In the genomic region with DNA sequence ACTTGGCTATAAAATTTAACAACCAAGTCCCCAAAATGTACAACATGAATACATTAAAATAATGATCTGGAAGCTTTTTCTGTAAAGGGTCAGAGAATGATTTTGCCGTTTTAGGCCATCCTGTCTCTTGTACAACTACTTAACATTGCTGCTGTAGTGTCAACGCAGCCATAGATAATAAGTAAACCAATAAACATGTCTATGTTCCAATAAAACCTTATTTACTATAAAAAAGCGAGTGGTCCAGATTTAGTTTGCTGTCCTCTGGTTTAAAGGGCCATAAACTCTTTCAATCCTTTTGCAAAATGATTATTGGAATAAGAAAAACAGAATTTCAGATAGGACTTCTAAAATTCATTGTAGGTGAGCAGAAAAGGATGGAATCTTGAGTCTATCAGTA, we compare ENCODE assay signal across 2 cellular contexts.
TF ChIP-seq lines count a peak whose summit lies in the region.

No MANE protein-coding gene starts in this region.

TF ChIP-seq in HepG2, 621 proteins besides CTCF, POLR2A, EP300 and RAD21:
- TF ChIP-seq ZKSCAN8 (CRISPR knock-in tag; IDR thresholded peaks at IDR 0.05; ENCODE audit: borderline replicate concordance) (no peak), PRMT3 (CRISPR knock-in tag; IDR thresholded peaks at IDR 0.05; ENCODE audit: borderline replicate concordance, low read depth) (no peak), ZNF720 (CRISPR knock-in tag; IDR thresholded peaks at IDR 0.05) (no peak), ZNF781 (CRISPR knock-in tag; IDR thresholded peaks at IDR 0.05; ENCODE audit: borderline replicate concordance, not compliant biosample characterization) (no peak), ZNF674 (CRISPR knock-in tag; IDR thresholded peaks at IDR 0.05; ENCODE audit: low read depth) (no peak), ZNF3 (CRISPR knock-in tag; IDR thresholded peaks at IDR 0.05) (no peak), ZNF124 (CRISPR knock-in tag; IDR thresholded peaks at IDR 0.05) (no peak), HNF4A (CRISPR knock-in tag; IDR thresholded peaks at IDR 0.05) (no peak), ZSCAN25 (CRISPR knock-in tag; IDR thresholded peaks at IDR 0.05) (no peak), ZNF331 (CRISPR knock-in tag; IDR thresholded peaks at IDR 0.05) (no peak), GATA4 (IDR thresholded peaks at IDR 0.05; ENCODE audit: borderline replicate concordance, low read depth) (no peak), RXRA (CRISPR knock-in tag; IDR thresholded peaks at IDR 0.05) (no peak), ZNF567 (CRISPR knock-in tag; IDR thresholded peaks at IDR 0.05; ENCODE audit: borderline replicate concordance) (no peak), MIXL1 (CRISPR knock-in tag; IDR thresholded peaks at IDR 0.05) (no peak), ZSCAN20 (CRISPR knock-in tag; IDR thresholded peaks at IDR 0.05; ENCODE audit: borderline replicate concordance) (no peak), SRSF1 (optimal IDR thresholded peaks at IDR 0.05; ENCODE audit: low read depth, low read length) (no peak), ZNF101 (CRISPR knock-in tag; IDR thresholded peaks at IDR 0.05; ENCODE audit: borderline replicate concordance, low read depth) (no peak), GATAD2A (CRISPR knock-in tag; IDR thresholded peaks at IDR 0.05) (no peak)
- TF ChIP-seq, protein P1, sequence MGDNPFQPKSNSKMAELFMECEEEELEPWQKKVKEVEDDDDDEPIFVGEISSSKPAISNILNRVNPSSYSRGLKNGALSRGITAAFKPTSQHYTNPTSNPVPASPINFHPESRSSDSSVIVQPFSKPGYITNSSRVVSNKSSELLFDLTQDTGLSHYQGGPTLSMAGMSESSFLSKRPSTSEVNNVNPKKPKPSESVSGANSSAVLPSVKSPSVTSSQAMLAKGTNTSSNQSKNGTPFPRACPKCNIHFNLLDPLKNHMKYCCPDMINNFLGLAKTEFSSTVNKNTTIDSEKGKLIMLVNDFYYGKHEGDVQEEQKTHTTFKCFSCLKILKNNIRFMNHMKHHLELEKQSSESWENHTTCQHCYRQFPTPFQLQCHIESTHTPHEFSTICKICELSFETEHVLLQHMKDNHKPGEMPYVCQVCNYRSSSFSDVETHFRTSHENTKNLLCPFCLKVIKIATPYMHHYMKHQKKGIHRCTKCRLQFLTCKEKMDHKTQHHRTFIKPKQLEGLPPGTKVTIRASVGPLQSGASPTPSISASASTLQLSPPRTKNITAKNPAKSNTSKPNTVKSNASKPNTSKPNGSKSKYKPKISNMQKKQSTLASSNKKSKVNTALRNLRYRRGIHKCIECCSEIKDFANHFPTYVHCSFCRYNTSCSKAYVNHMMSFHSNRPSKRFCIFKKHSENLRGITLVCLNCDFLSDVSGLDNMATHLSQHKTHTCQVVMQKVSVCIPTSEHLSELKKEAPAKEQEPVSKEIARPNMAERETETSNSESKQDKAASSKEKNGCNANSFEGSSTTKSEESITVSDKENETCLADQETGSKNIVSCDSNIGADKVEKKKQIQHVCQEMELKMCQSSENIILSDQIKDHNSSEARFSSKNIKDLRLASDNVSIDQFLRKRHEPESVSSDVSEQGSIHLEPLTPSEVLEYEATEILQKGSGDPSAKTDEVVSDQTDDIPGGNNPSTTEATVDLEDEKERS (CRISPR knock-in tag; IDR thresholded peaks at IDR 0.05): no peak
TF ChIP-seq in HepG2: peak in this region for 0.

TF ChIP-seq in GM12878, 131 proteins besides CTCF, POLR2A, EP300 and RAD21:
- TF ChIP-seq, protein P2, sequence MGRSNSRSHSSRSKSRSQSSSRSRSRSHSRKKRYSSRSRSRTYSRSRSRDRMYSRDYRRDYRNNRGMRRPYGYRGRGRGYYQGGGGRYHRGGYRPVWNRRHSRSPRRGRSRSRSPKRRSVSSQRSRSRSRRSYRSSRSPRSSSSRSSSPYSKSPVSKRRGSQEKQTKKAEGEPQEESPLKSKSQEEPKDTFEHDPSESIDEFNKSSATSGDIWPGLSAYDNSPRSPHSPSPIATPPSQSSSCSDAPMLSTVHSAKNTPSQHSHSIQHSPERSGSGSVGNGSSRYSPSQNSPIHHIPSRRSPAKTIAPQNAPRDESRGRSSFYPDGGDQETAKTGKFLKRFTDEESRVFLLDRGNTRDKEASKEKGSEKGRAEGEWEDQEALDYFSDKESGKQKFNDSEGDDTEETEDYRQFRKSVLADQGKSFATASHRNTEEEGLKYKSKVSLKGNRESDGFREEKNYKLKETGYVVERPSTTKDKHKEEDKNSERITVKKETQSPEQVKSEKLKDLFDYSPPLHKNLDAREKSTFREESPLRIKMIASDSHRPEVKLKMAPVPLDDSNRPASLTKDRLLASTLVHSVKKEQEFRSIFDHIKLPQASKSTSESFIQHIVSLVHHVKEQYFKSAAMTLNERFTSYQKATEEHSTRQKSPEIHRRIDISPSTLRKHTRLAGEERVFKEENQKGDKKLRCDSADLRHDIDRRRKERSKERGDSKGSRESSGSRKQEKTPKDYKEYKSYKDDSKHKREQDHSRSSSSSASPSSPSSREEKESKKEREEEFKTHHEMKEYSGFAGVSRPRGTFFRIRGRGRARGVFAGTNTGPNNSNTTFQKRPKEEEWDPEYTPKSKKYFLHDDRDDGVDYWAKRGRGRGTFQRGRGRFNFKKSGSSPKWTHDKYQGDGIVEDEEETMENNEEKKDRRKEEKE (IDR thresholded peaks at IDR 0.05): no peak
- TF ChIP-seq MEF2B (IDR thresholded peaks at IDR 0.05; ENCODE audit: partially characterized antibody, poor library complexity, severe bottlenecking) (no peak), BCL11A (IDR thresholded peaks at IDR 0.05; ENCODE audit: low read depth, low read length) (no peak), HDAC6 (IDR thresholded peaks at IDR 0.05; ENCODE audit: unreplicated experiment) (no peak), EZH2 (IDR thresholded peaks at IDR 0.05; ENCODE audit: borderline replicate concordance, control insufficient read depth, low read depth, low read length) (no peak), POU2F2 (IDR thresholded peaks at IDR 0.05; ENCODE audit: borderline replicate concordance, low read depth, low read length) (no peak), TCF3 (IDR thresholded peaks at IDR 0.05; ENCODE audit: borderline replicate concordance, insufficient read depth, low read depth, low read length) (no peak), EGR1 (IDR thresholded peaks at IDR 0.05; ENCODE audit: borderline replicate concordance in 1 of 2, low read depth in 2 of 2, low read length in 2 of 2) (no peak), WRNIP1 (IDR thresholded peaks at IDR 0.05; ENCODE audit: borderline replicate concordance, low read depth, low read length) (no peak), BHLHE40 (IDR thresholded peaks at IDR 0.05; ENCODE audit: borderline replicate concordance in 1 of 2, low read depth in 2 of 2, low read length in 1 of 2) (no peak)
- TF ChIP-seq, protein P3, sequence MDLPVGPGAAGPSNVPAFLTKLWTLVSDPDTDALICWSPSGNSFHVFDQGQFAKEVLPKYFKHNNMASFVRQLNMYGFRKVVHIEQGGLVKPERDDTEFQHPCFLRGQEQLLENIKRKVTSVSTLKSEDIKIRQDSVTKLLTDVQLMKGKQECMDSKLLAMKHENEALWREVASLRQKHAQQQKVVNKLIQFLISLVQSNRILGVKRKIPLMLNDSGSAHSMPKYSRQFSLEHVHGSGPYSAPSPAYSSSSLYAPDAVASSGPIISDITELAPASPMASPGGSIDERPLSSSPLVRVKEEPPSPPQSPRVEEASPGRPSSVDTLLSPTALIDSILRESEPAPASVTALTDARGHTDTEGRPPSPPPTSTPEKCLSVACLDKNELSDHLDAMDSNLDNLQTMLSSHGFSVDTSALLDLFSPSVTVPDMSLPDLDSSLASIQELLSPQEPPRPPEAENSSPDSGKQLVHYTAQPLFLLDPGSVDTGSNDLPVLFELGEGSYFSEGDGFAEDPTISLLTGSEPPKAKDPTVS (IDR thresholded peaks at IDR 0.05; ENCODE audit: low read depth, low read length): no peak
- TF ChIP-seq, protein P4, sequence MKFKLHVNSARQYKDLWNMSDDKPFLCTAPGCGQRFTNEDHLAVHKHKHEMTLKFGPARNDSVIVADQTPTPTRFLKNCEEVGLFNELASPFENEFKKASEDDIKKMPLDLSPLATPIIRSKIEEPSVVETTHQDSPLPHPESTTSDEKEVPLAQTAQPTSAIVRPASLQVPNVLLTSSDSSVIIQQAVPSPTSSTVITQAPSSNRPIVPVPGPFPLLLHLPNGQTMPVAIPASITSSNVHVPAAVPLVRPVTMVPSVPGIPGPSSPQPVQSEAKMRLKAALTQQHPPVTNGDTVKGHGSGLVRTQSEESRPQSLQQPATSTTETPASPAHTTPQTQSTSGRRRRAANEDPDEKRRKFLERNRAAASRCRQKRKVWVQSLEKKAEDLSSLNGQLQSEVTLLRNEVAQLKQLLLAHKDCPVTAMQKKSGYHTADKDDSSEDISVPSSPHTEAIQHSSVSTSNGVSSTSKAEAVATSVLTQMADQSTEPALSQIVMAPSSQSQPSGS (IDR thresholded peaks at IDR 0.05; ENCODE audit: low read length): no peak
- TF ChIP-seq, protein P5, sequence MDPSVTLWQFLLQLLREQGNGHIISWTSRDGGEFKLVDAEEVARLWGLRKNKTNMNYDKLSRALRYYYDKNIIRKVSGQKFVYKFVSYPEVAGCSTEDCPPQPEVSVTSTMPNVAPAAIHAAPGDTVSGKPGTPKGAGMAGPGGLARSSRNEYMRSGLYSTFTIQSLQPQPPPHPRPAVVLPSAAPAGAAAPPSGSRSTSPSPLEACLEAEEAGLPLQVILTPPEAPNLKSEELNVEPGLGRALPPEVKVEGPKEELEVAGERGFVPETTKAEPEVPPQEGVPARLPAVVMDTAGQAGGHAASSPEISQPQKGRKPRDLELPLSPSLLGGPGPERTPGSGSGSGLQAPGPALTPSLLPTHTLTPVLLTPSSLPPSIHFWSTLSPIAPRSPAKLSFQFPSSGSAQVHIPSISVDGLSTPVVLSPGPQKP (IDR thresholded peaks at IDR 0.05; ENCODE audit: low read depth, low read length): no peak
